In genomic region chr7:155459133-155459866, GRCh38 we compare ENCODE assay signal across 12 cellular contexts. TPM values are rescaled to one million over a fixed set of nuclear protein-coding genes. Genes with fewer than 3 reads are reported as not detected.
A peak's percentile ranks its signal among the peaks of the same experiment; 100 is the strongest.
DNase-seq lines count a peak whose midpoint lies in the region; ATAC-seq, FAIRE-seq and TF ChIP-seq lines count a peak whose summit lies in the region.
"Had no signal": no experiment of that assay in that cellular context is flagged by ENCODE, and none has a peak within 500 bp of the region (broad histone marks: within the 10 kb centered on the region; RNA-seq: fewer than 3 reads in every experiment).

No MANE protein-coding gene starts in this region.

- H3K4me2 ChIP-seq in H1 (ENCODE audit: insufficient read depth in 1 of 2, low read depth in 2 of 2, low read length in 2 of 2) = peak overlapping the region in 1 of 2 experiments; percentile 6; a peak in 1 of 4 replicates

- POLR2A ChIA-PET in H1 (lab: Charles Lee; ENCODE audit: partially characterized antibody) = interaction anchor here (0.8 to 2.5 kb wide), 3 partner anchors 9 to 11 kb away, joined by 3 to 9 read pairs (median 7); no protein-coding TSS in a partner anchor

- TF ChIP-seq POLR2A in H1 (IDR thresholded peaks at IDR 0.05; ENCODE audit: control extremely low read depth in 1 of 2, low read depth in 2 of 2, low read length in 2 of 2) (no peak), ovary (IDR thresholded peaks at IDR 0.05) (no peak)

- no peak overlapping the region for H3K56ac ChIP-seq in H1 (replicated peaks; ENCODE audit: insufficient read length, low read depth, low read length)

- H2BK5ac ChIP-seq in H1 (ENCODE audit: low read depth, low read length) = no peak overlapping the region

- no peaks in the 10 kb centered on the region; the same call in 1 of the 2 replicates for H3K23me2 ChIP-seq in H1 (ENCODE audit: low read depth, low read length)

- no peak overlapping the region for H3K14ac ChIP-seq in H1 (ENCODE audit: insufficient read length)

- DNase-seq in ELF-1 (ENCODE audit: low read depth, low spot score) (peak; percentile 56), LNCaP clone FGC (ENCODE audit: low read depth) (no peak), H1 (ENCODE audit: low read depth in 1 of 2, low spot score in 2 of 2) (no peak), ovary (no peak), GM03348 (ENCODE audit: low spot score) (no peak), D721Med (ENCODE audit: insufficient read length, low spot score) (no peak)
- DNase-seq: EL, hippocampal formation, NCI-H2171 treated with DMSO at 0.1 percent for 48 hours, SIG-M5 had no signal

- TF ChIP-seq EP300 in H1 (IDR thresholded peaks at IDR 0.05; ENCODE audit: borderline replicate concordance in 1 of 2, low read depth in 2 of 2, low read length in 2 of 2) (no peak), ovary (IDR thresholded peaks at IDR 0.05) (no peak)

- H4K91ac ChIP-seq in H1 (replicated peaks; ENCODE audit: insufficient read length, low read length) = no peak overlapping the region

- no peak overlapping the region; the same call in 1 of the 2 replicates for H3K18ac ChIP-seq in H1 (ENCODE audit: extremely low read depth, low read length)

- H3K9ac ChIP-seq in H1 (replicated peaks in 1 of 4; ENCODE audit: extremely low read depth in 1 of 4, low read depth in 3 of 4, low read length in 3 of 4) = no peak overlapping the region

- peaks cover 97 to 98% (median 98%) of the 10 kb centered on the region in 4 experiments for H3K27me3 ChIP-seq in H1 (replicated peaks in 1 of 4; ENCODE audit: control insufficient read depth in 3 of 4, extremely low read depth in 1 of 4, insufficient read depth in 3 of 4, low read length in 3 of 4)
- no peaks in the 10 kb centered on the region for H3K27me3 ChIP-seq in ovary

- no peak overlapping the region for H2AK5ac ChIP-seq in H1 (ENCODE audit: low read depth, low read length)

- H3K9me3 ChIP-seq in H1 (ENCODE audit: insufficient read depth in 2 of 2, low read depth in 1 of 2, low read length in 1 of 2) (no peaks in the 10 kb centered on the region; a peak in 1 of 4 replicates), ovary (no peaks in the 10 kb centered on the region)
- H3K9me3 ChIP-seq: pancreas had no signal

- H3K36me3 ChIP-seq in H1 (ENCODE audit: control insufficient read depth in 2 of 4, insufficient read depth in 4 of 4, low read length in 3 of 4) (peaks cover 0 to 16% (median 0%) of the 10 kb centered on the region in 4 experiments; a peak in 1 of 8 replicates), ovary (no peaks in the 10 kb centered on the region)
- H3K36me3 ChIP-seq: pancreas had no signal

- H2BK20ac ChIP-seq in H1 (ENCODE audit: low read length) = no peak overlapping the region

- TF ChIP-seq CTCF in LNCaP clone FGC (IDR thresholded peaks at IDR 0.05; ENCODE audit: control insufficient read depth, extremely low read depth, insufficient read depth) (no peak), H1 (IDR thresholded peaks at IDR 0.05; ENCODE audit: control extremely low read depth in 1 of 3, insufficient read depth in 1 of 3, low read depth in 1 of 3, low read length in 3 of 3) (no peak), ovary (IDR thresholded peaks at IDR 0.05) (no peak), D721Med (IDR thresholded peaks at IDR 0.05; ENCODE audit: insufficient read depth, missing control alignments) (no peak)

- no peak for ATAC-seq in GM18517 (IDR thresholded peaks at IDR 0.05; ENCODE audit: unreplicated experiment)

- 2% methylated on average over 35 of the region's 37 CpGs; no CpG with 5 or more reads in 1 of the 2 experiments for WGBS in H1 (ENCODE audit: extremely low coverage in 1 of 2, insufficient coverage in 1 of 2, insufficient read length in 1 of 2, insufficient replicate concordance in 2 of 2, low coverage in 1 of 2, low lambda C conversion rate in 2 of 2, missing lambda C conversion rate in 1 of 2), 2 experiments
- 3 to 6% (median 6%) methylated on average over 37 of the region's 37 CpGs for WGBS in ovary, 3 donors

- FAIRE-seq in H1 (lab: Jason Lieb, UNC) = no peak
- no peak for FAIRE-seq in D721Med (lab: Jason Lieb, UNC)
- FAIRE-seq: pancreas had no signal

- 0 out of 2 replicates have a peak overlapping the region, but pooled peaks have one; percentile 15 for H4K8ac ChIP-seq in H1 (ENCODE audit: extremely low read depth, insufficient read depth, low read length)

- peaks cover 41 to 60% of the 10 kb centered on the region in 2 experiments for H4K20me1 ChIP-seq in H1 (replicated peaks in 1 of 2; ENCODE audit: control insufficient read depth in 1 of 2, insufficient read depth in 2 of 2, low read length in 2 of 2)

- 0 out of 2 replicates have a peak overlapping the region, but pooled peaks have one; percentile 61 for H2BK15ac ChIP-seq in H1 (ENCODE audit: low read length)

- H3K4ac ChIP-seq in H1 (replicated peaks; ENCODE audit: insufficient read length, low read depth, low read length) = no peak overlapping the region

- no peaks in the 10 kb centered on the region for H3K79me1 ChIP-seq in H1 (ENCODE audit: low read depth, low read length)

- H3K4me3 ChIP-seq in LNCaP clone FGC (ENCODE audit: low read depth, low read length) = peak overlapping the region; percentile 31
- peak overlapping the region in 1 of 4 experiments; percentile 3; a peak in 1 of 8 replicates for H3K4me3 ChIP-seq in H1 (ENCODE audit: extremely low read depth in 1 of 4, insufficient read depth in 2 of 4, low read depth in 3 of 4, low read length in 4 of 4)
- peak overlapping the region; percentile 32 for H3K4me3 ChIP-seq in ovary

- H2BK120ac ChIP-seq in H1 (replicated peaks; ENCODE audit: low read depth, low read length) = no peak overlapping the region

- TF ChIP-seq RAD21 in H1 (IDR thresholded peaks at IDR 0.05 in 1 of 2, conservative IDR thresholded peaks at IDR 0.05 in 1 of 2; ENCODE audit: low read depth in 2 of 2, low read length in 2 of 2) = no peak

- CTCF ChIA-PET in H1 (lab: Charles Lee; ENCODE audit: partially characterized antibody) = interaction anchor here (1.0 kb wide), 1 partner anchor 8 kb away, joined by 3 read pairs; no protein-coding TSS in a partner anchor

- peak overlapping the region; percentile 35; the same call in 1 of the 2 replicates for H2BK12ac ChIP-seq in H1 (ENCODE audit: low read depth, low read length)

- no peak overlapping the region for H3K23ac ChIP-seq in H1 (ENCODE audit: insufficient read length)

- intact Hi-C loops in ovary (cut with DNase I) = loop anchor here in 1 of 4 donors (10.0 kb wide), 1 partner anchor 164 kb away; the partner anchor contains the start of gene INSIG1

- H3K4me1 ChIP-seq in H1 (replicated peaks in 1 of 4; ENCODE audit: control insufficient read depth in 3 of 4, insufficient read depth in 4 of 4, low read length in 3 of 4) (peaks cover 0 to 13% (median 7%) of the 10 kb centered on the region in 4 experiments; a peak in 5 of 7 replicates), ovary (ENCODE audit: insufficient read depth) (peaks cover 4% of the 10 kb centered on the region)

- H3K27ac ChIP-seq in H1 (ENCODE audit: low read depth, low read length) = no peak overlapping the region
- H3K27ac ChIP-seq in ovary = no peak overlapping the region
- H3K27ac ChIP-seq: pancreas had no signal

- no peaks in the 10 kb centered on the region for H3K79me2 ChIP-seq in H1 (ENCODE audit: control insufficient read depth in 1 of 2, insufficient read depth in 2 of 2, low read length in 2 of 2)

- H2AFZ ChIP-seq in H1 (ENCODE audit: low read length) = no peak overlapping the region

- no peak overlapping the region for H4K5ac ChIP-seq in H1 (ENCODE audit: insufficient read length, low read depth, low read length)

TF ChIP-seq in H1, 55 proteins besides CTCF, POLR2A, EP300 and RAD21 (continues in another document):
- TF ChIP-seq E2F6 (IDR thresholded peaks at IDR 0.05) = peak; percentile 27; the same call in 1 of the 2 replicates
- no peak for TF ChIP-seq TCF12 (IDR thresholded peaks at IDR 0.05; ENCODE audit: low read depth, low read length)
- no peak for TF ChIP-seq SP1 (IDR thresholded peaks at IDR 0.05; ENCODE audit: low read depth, low read length)
- no peak for TF ChIP-seq TBP (IDR thresholded peaks at IDR 0.05; ENCODE audit: low read depth, low read length)
- no peak for TF ChIP-seq BRCA1 (IDR thresholded peaks at IDR 0.05; ENCODE audit: low read depth, low read length)
- TF ChIP-seq PHF8 (conservative IDR thresholded peaks at IDR 0.05; ENCODE audit: low read depth, low read length) = no peak
- no peak for TF ChIP-seq SAP30 (IDR thresholded peaks at IDR 0.05; ENCODE audit: insufficient read depth, insufficient replicate concordance, low read length)
- no peak for TF ChIP-seq NANOG (IDR thresholded peaks at IDR 0.05; ENCODE audit: insufficient read depth, low read depth, low read length, poor library complexity, severe bottlenecking)
- TF ChIP-seq KDM4A (IDR thresholded peaks at IDR 0.05; ENCODE audit: low read depth, low read length, severe bottlenecking) = no peak
- TF ChIP-seq CHD1 (IDR thresholded peaks at IDR 0.05; ENCODE audit: low read depth, low read length) = no peak
- TF ChIP-seq GTF2F1 (IDR thresholded peaks at IDR 0.05; ENCODE audit: borderline replicate concordance, low read depth, low read length) = no peak
- peak; percentile 76; the same call in 1 of the 2 replicates for TF ChIP-seq GABPA (IDR thresholded peaks at IDR 0.05; ENCODE audit: borderline replicate concordance, insufficient read depth, low read length)
- peak; percentile 56 for TF ChIP-seq CTBP2 (IDR thresholded peaks at IDR 0.05; ENCODE audit: borderline replicate concordance, insufficient read depth, insufficient read length, low read length)
- no peak for TF ChIP-seq JUN (IDR thresholded peaks at IDR 0.05; ENCODE audit: low read depth, low read length)
- TF ChIP-seq RFX5 (IDR thresholded peaks at IDR 0.05; ENCODE audit: borderline replicate concordance, low read depth, low read length) = no peak

RNA-seq across cellular contexts. Expression of gene EN2, which starts 1.4 kb away (rescaled TPM):
- not detected in 2 replicates for total RNA-seq in H1 (2021; fragmentation: NEBNext Ultra II Directional; extraction: Animal tissue kit (Norgen Biotek cat#: 25700))
- polyA plus RNA-seq in H1 (2011; rRNA removed) (0.03 TPM in 1 of 2 replicates, not detected in the other), ovary (under 1 TPM; 0.15 to 0.35 TPM)
- not detected for polyA plus RNA-seq in H1 (2011; cell fraction: cytosol; rRNA removed)
- polyA plus RNA-seq in H1 (2011; cell fraction: nucleus; rRNA removed) = not detected
- polyA plus RNA-seq in H1 (2012, experiment 1 of 2) = 0.04 TPM in 1 of 4 replicates, not detected in the others
- not detected for polyA plus RNA-seq in H1 (2012, experiment 2 of 2)
- polyA plus RNA-seq in H1 (2013, experiment 1 of 2) = not detected
- polyA plus RNA-seq in H1 (2013, experiment 2 of 2) = not detected
- polyA minus RNA-seq in H1 (2011; rRNA and poly(A)+ RNA removed) = not detected in 2 replicates
- polyA minus RNA-seq in H1 (2011; cell fraction: cytosol; rRNA and poly(A)+ RNA removed) = not detected
- polyA minus RNA-seq in H1 (2011; cell fraction: nucleus; rRNA and poly(A)+ RNA removed) = not detected
- total RNA-seq in ovary = 1 to 10 TPM in 3 of 7 donors, under 1 TPM in 3, not detected in 1; 0.57 to 1.8 (median 1.2) TPM
- total RNA-seq: pancreas had no signal
- polyA plus RNA-seq: pancreas had no signal
